In genomic region chr2:173926875-173927274, GRCh38 we compare ENCODE assay signal across 19 cellular contexts. TPM values are rescaled to one million over a fixed set of nuclear protein-coding genes. Genes with fewer than 3 reads are reported as not detected.
DNase-seq lines count a peak whose midpoint lies in the region; ATAC-seq and TF ChIP-seq lines count a peak whose summit lies in the region.
"Had no signal": no experiment of that assay in that cellular context is flagged by ENCODE, and none has a peak within 500 bp of the region (broad histone marks: within the 10 kb centered on the region; RNA-seq: fewer than 3 reads in every experiment).

No MANE protein-coding gene starts in this region.

- TF ChIP-seq POLR2A in heart left ventricle (IDR thresholded peaks at IDR 0.05): no peak

- DNase-seq in natural killer cell (no peak), heart left ventricle (no peak), KBM-7 (no peak), NCI-H2196 (lab: John Stamatoyannopoulos, UW; ENCODE audit: unreplicated experiment) (no peak)
- DNase-seq in natural killer cell treated with Interleukin-12 subunit alpha and Interleukin-12 subunit beta and Interleukin-15 and Interleukin-18, amount 100 ng/mL, for 72 hours (ENCODE audit: low spot score): no peak
- no peak for DNase-seq in effector memory CD8-positive, alpha-beta T cell
- DNase-seq: DMS53; GDM1; NCI-H1092; NCI-H1436; NCI-H187 treated with DMSO at 0.1 percent for 48 hours; NCI-H2107; NCI-H510A treated with DMSO at 0.1 percent for 48 hours; NCI-H774; NK-92 treated with Interleukin-12 subunit alpha and Interleukin-12 subunit beta, amount 100 ng/mL, for 24 hours; SHP77 treated with DMSO at 0.1 percent for 48 hours had no signal

- no peaks in the 10 kb centered on the region for H3K9me3 ChIP-seq in HEK293 (ENCODE audit: control insufficient read depth, insufficient read depth, low read depth, low read length)
- no peaks in the 10 kb centered on the region for H3K9me3 ChIP-seq in heart left ventricle

- H3K27me3 ChIP-seq in heart left ventricle: no peaks in the 10 kb centered on the region

- H3K4me1 ChIP-seq in HEK293 (ENCODE audit: control insufficient read depth, insufficient read depth, low read length): peaks cover 6% of the 10 kb centered on the region
- H3K4me1 ChIP-seq in heart left ventricle: peaks cover 0 to 67% (median 40%) of the 10 kb centered on the region in 12 donors

- intact Hi-C loops in natural killer cell (cut with micrococcal nuclease): no loop called here
- intact Hi-C loops in heart left ventricle (cut with DNase I): no loop called here

- no peaks in the 10 kb centered on the region for H3K27me3 Mint-ChIP-seq in natural killer cell (ENCODE audit: low read depth in 2 of 2)
- no peaks in the 10 kb centered on the region for H3K27me3 Mint-ChIP-seq in natural killer cell treated with Interleukin-12 subunit alpha and Interleukin-12 subunit beta and Interleukin-15 and Interleukin-18, amount 100 ng/mL, for 72 hours
- H3K27me3 Mint-ChIP-seq in effector memory CD8-positive, alpha-beta T cell: no peaks in the 10 kb centered on the region

- H3K9me3 Mint-ChIP-seq in natural killer cell: no peaks in the 10 kb centered on the region
- H3K9me3 Mint-ChIP-seq in natural killer cell treated with Interleukin-12 subunit alpha and Interleukin-12 subunit beta and Interleukin-15 and Interleukin-18, amount 100 ng/mL, for 72 hours: no peaks in the 10 kb centered on the region
- no peaks in the 10 kb centered on the region for H3K9me3 Mint-ChIP-seq in effector memory CD8-positive, alpha-beta T cell

- H3K4me3 Mint-ChIP-seq in natural killer cell: no peak overlapping the region
- H3K4me3 Mint-ChIP-seq in natural killer cell treated with Interleukin-12 subunit alpha and Interleukin-12 subunit beta and Interleukin-15 and Interleukin-18, amount 100 ng/mL, for 72 hours: no peak overlapping the region
- H3K4me3 Mint-ChIP-seq in effector memory CD8-positive, alpha-beta T cell: peak overlapping the region in 1 of 2 donors; percentile 54

- in situ Hi-C loops in KBM-7 (cut with MboI; ENCODE audit: low pct_unique_long_range_greater_than_20kb, low sequenced_read_pairs): no loop called here

- no peaks in the 10 kb centered on the region for H3K36me3 Mint-ChIP-seq in natural killer cell
- peaks cover 6% of the 10 kb centered on the region for H3K36me3 Mint-ChIP-seq in natural killer cell treated with Interleukin-12 subunit alpha and Interleukin-12 subunit beta and Interleukin-15 and Interleukin-18, amount 100 ng/mL, for 72 hours
- H3K36me3 Mint-ChIP-seq in effector memory CD8-positive, alpha-beta T cell (ENCODE audit: insufficient read depth): peaks cover 16% of the 10 kb centered on the region

- H3K27ac ChIP-seq in HEK293 (ENCODE audit: extremely low read depth, low read depth, low read length) (no peak overlapping the region), heart left ventricle (no peak overlapping the region)
- H3K27ac ChIP-seq: RWPE1, SK-N-MC had no signal

- no peak overlapping the region for H3K4me3 ChIP-seq in HEK293 (ENCODE audit: low read depth, low read length)
- H3K4me3 ChIP-seq in heart left ventricle: no peak overlapping the region
- H3K4me3 ChIP-seq: SK-N-MC had no signal

- H3K27ac Mint-ChIP-seq in natural killer cell: peak overlapping the region; percentile 71 to 80
- no peak overlapping the region for H3K27ac Mint-ChIP-seq in natural killer cell treated with Interleukin-12 subunit alpha and Interleukin-12 subunit beta and Interleukin-15 and Interleukin-18, amount 100 ng/mL, for 72 hours
- H3K27ac Mint-ChIP-seq in effector memory CD8-positive, alpha-beta T cell: peak overlapping the region; percentile 69 to 71

- ATAC-seq in natural killer cell (peak in 2 of 3 donors; percentile 44), heart left ventricle (no peak)
- no peak for ATAC-seq in natural killer cell treated with Interleukin-12 subunit alpha and Interleukin-12 subunit beta and Interleukin-15 and Interleukin-18, amount 100 ng/mL, for 72 hours
- ATAC-seq in effector memory CD8-positive, alpha-beta T cell (replicated peaks): peak; percentile 37

- H3K4me1 Mint-ChIP-seq in natural killer cell: peaks cover 70 to 79% of the 10 kb centered on the region in 2 donors
- peaks cover 49 to 53% of the 10 kb centered on the region in 2 donors for H3K4me1 Mint-ChIP-seq in natural killer cell treated with Interleukin-12 subunit alpha and Interleukin-12 subunit beta and Interleukin-15 and Interleukin-18, amount 100 ng/mL, for 72 hours (ENCODE audit: low read depth in 2 of 2)
- H3K4me1 Mint-ChIP-seq in effector memory CD8-positive, alpha-beta T cell (ENCODE audit: low read depth in 2 of 2): peaks cover 29 to 68% of the 10 kb centered on the region in 2 donors

- TF ChIP-seq CTCF in natural killer cell (IDR thresholded peaks at IDR 0.05) (no peak), HEK293 (tag by site-specific recombination; IDR thresholded peaks at IDR 0.05) (no peak), heart left ventricle (IDR thresholded peaks at IDR 0.05) (no peak)

- H3K36me3 ChIP-seq in HEK293 (ENCODE audit: control insufficient read depth in 2 of 2, insufficient read depth in 1 of 2, low read length in 2 of 2) (no peaks in the 10 kb centered on the region; a peak in 1 of 3 replicates), heart left ventricle (peaks cover 0 to 13% (median 0%) of the 10 kb centered on the region in 9 donors)

- POLR2A ChIA-PET in HEK293 (lab: Yijun Ruan, JAX): no interaction called here

- CTCF ChIA-PET in HEK293 (lab: Yijun Ruan, JAX): interaction anchor here (0.7 kb wide), 1 partner anchor 63 kb away, joined by 3 read pairs; no protein-coding TSS in a partner anchor

TF ChIP-seq in HEK293, 187 proteins besides CTCF, POLR2A, EP300 and RAD21:
- TF ChIP-seq PRDM10 (tag by site-specific recombination; IDR thresholded peaks at IDR 0.05): no peak
- no peak for TF ChIP-seq ZBTB48 (tag by site-specific recombination; IDR thresholded peaks at IDR 0.05)
- TF ChIP-seq ZNF19 (tag by site-specific recombination; IDR thresholded peaks at IDR 0.05; ENCODE audit: low read depth): no peak
- peak; percentile 40 for TF ChIP-seq SETDB1 (IDR thresholded peaks at IDR 0.05; ENCODE audit: insufficient read length, low read length)
- TF ChIP-seq ZBTB10 (tag by site-specific recombination; IDR thresholded peaks at IDR 0.05): no peak
- no peak for TF ChIP-seq ZNF37A (tag by site-specific recombination; IDR thresholded peaks at IDR 0.05)

RNA-seq across cellular contexts. Expression of gene SP3, which starts 38.3 kb away (rescaled TPM):
- total RNA-seq in natural killer cell (100 to 1,000 TPM; 179 to 200 (median 188) TPM), heart left ventricle (10 to 100 TPM; 32.2 to 61.5 (median 42.0) TPM)
- 10 to 100 TPM; 89.5 to 99.5 TPM for total RNA-seq in natural killer cell treated with Interleukin-12 subunit alpha and Interleukin-12 subunit beta and Interleukin-15 and Interleukin-18, amount 100 ng/mL, for 72 hours
- polyA plus RNA-seq in heart left ventricle: 10 to 100 TPM in 1 of 2 donors, 1 to 10 TPM in 1; 6.9 to 20.2 TPM

Comparison
In these comparisons a context has a peak if more than half of its experiments do, and no peak if none do; other contexts are left out.
1. ATAC-seq: peak in natural killer cell (2 of 3) and effector memory CD8-positive, alpha-beta T cell (single experiment); none in natural killer cell treated with Interleukin-12 subunit alpha and Interleukin-12 subunit beta and Interleukin-15 and Interleukin-18, amount 100 ng/mL, for 72 hours (0 of 2) and heart left ventricle (0 of 4).
2. H3K27ac Mint-ChIP-seq: peak in natural killer cell (2 of 2) and effector memory CD8-positive, alpha-beta T cell (2 of 2); none in natural killer cell treated with Interleukin-12 subunit alpha and Interleukin-12 subunit beta and Interleukin-15 and Interleukin-18, amount 100 ng/mL, for 72 hours (0 of 2).